In the genomic region with DNA sequence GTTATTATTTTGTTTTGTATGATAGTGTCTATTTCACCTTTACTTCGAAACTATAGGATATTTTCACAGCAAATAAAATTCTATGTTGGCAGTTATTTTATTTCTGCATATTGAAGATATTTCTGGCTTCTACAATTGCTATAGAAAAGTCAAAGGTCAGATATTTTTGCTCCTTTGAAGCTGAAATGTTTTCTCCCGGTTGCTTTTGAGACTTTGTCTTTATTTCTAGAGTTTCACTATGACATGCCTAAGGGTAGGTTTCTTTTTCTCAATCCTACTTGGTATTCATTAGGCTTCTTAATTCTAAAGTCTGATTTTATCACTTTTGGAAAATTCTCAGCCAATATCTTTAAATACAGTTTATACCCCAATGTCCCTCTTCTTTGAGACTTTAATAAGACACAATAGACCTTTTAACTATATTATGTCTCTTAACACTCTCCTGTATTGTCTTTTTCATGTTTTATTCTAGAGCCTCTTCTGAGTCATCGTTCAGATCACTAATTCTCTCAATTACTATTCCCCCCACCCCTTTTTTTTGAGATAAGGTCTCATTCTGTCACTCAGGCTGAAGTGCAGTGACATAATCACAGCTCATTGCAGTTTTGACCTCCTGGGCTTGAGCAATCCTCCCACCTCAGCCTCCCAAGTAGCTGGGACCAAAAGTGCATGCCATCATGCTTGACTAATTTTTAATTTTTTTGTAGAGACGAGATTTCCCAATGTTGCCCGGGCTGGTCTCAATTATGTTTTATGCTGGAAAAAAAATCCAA, we compare ENCODE assay signal across 11 cellular contexts. TPM values are rescaled to one million over a fixed set of nuclear protein-coding genes. Genes with fewer than 3 reads are reported as not detected.
DNase-seq lines count a peak whose midpoint lies in the region; ATAC-seq and TF ChIP-seq lines count a peak whose summit lies in the region.
"Had no signal": no experiment of that assay in that cellular context is flagged by ENCODE, and none has a peak within 500 bp of the region (broad histone marks: within the 10 kb centered on the region; RNA-seq: fewer than 3 reads in every experiment).

No MANE protein-coding gene starts in this region.

- H3K27me3 Mint-ChIP-seq in osteocyte (ENCODE audit: unreplicated experiment) = no peaks in the 10 kb centered on the region
- H3K27me3 Mint-ChIP-seq: central memory CD8-positive, alpha-beta T cell had no signal

- CTCF ChIA-PET in HEK293T (lab: Yijun Ruan, JAX) = interaction anchor here (0.6 to 0.7 kb wide), 2 partner anchors 29 to 46 kb away, joined by 3 to 4 read pairs; no protein-coding TSS in a partner anchor

- H3K4me2 ChIP-seq in MM.1S (ENCODE audit: low read depth, low read length) = peak overlapping the region; percentile 44

- ATAC-seq in GM18517 (IDR thresholded peaks at IDR 0.05; ENCODE audit: unreplicated experiment) (peak; percentile 73), SK-N-SH treated with all-trans-retinoic acid at 6 μM for 48 hours (no peak), aorta (ENCODE audit: low FRiP score) (no peak)

- H3K4me1 Mint-ChIP-seq in osteocyte (ENCODE audit: unreplicated experiment) = peaks cover 10% of the 10 kb centered on the region

- H3K36me3 ChIP-seq in MM.1S (replicated peaks; ENCODE audit: insufficient read depth, low read length) = no peaks in the 10 kb centered on the region
- H3K36me3 ChIP-seq in WERI-Rb-1 = peaks cover 10% of the 10 kb centered on the region
- H3K36me3 ChIP-seq in aorta (ENCODE audit: control insufficient read depth in 1 of 2, insufficient read depth in 2 of 2, low read length in 1 of 2) = no peaks in the 10 kb centered on the region

- H4K20me1 ChIP-seq in MM.1S (ENCODE audit: insufficient read depth, low read length) = peaks cover 6% of the 10 kb centered on the region; the same call in 1 of the 2 replicates

- peaks cover 5% of the 10 kb centered on the region for H3K9me3 Mint-ChIP-seq in osteocyte (ENCODE audit: unreplicated experiment)
- H3K9me3 Mint-ChIP-seq: central memory CD8-positive, alpha-beta T cell had no signal

- H3K9ac ChIP-seq in MM.1S (ENCODE audit: low read length) = no peak overlapping the region; the same call in 1 of the 2 replicates

- no peaks in the 10 kb centered on the region for H3K9me3 ChIP-seq in MM.1S (replicated peaks; ENCODE audit: insufficient read depth, low read length)
- no peaks in the 10 kb centered on the region for H3K9me3 ChIP-seq in WERI-Rb-1 (ENCODE audit: severe bottlenecking)
- no peaks in the 10 kb centered on the region for H3K9me3 ChIP-seq in aorta (ENCODE audit: control insufficient read depth, low read length)

- H3K9me2 ChIP-seq in MM.1S (replicated peaks; ENCODE audit: insufficient read depth, low read length) = no peaks in the 10 kb centered on the region

- peaks cover 18% of the 10 kb centered on the region for H3K36me3 Mint-ChIP-seq in osteocyte (ENCODE audit: unreplicated experiment)

- peaks cover 26% of the 10 kb centered on the region for H3F3A ChIP-seq in MM.1S (ENCODE audit: insufficient read depth, low read length)

- H3K27ac ChIP-seq in MM.1S (ENCODE audit: low read length) (peak overlapping the region; percentile 50; the same call in 1 of the 2 replicates), WERI-Rb-1 (no peak overlapping the region), aorta (ENCODE audit: low read depth in 1 of 2, low read length in 2 of 2) (no peak overlapping the region)

- H2AFZ ChIP-seq in MM.1S (ENCODE audit: low read length) = no peak overlapping the region

- peak overlapping the region; percentile 40 for H3K27ac Mint-ChIP-seq in osteocyte (ENCODE audit: unreplicated experiment)

- peaks cover 43% of the 10 kb centered on the region for H3K79me2 ChIP-seq in MM.1S (ENCODE audit: low read length)

- H3K4me3 ChIP-seq in MM.1S (ENCODE audit: low read length) (no peak overlapping the region), WERI-Rb-1 (ENCODE audit: low read depth, low read length) (no peak overlapping the region), aorta (ENCODE audit: low read length in 2 of 2) (no peak overlapping the region)

- TF ChIP-seq CTCF in MM.1S (IDR thresholded peaks at IDR 0.05; ENCODE audit: low read length) (no peak), osteocyte (IDR thresholded peaks at IDR 0.05) (no peak), WERI-Rb-1 (IDR thresholded peaks at IDR 0.05; ENCODE audit: low read depth, low read length) (no peak)

- H3K27me3 ChIP-seq in MM.1S (replicated peaks; ENCODE audit: insufficient read depth, low read length) (no peaks in the 10 kb centered on the region), WERI-Rb-1 (ENCODE audit: insufficient read depth, low read depth, severe bottlenecking) (no peaks in the 10 kb centered on the region), aorta (ENCODE audit: control insufficient read depth in 1 of 2, insufficient read depth in 2 of 2, low read length in 1 of 2) (no peaks in the 10 kb centered on the region)

- intact Hi-C loops in aorta (cut with DNase I) = no loop called here

- POLR2A ChIA-PET in HEK293T (lab: Yijun Ruan, JAX) = no interaction called here

- DNase-seq in HEK293T (ENCODE audit: extremely low spot score) (no peak), MM.1S (peak; percentile 43), osteocyte (ENCODE audit: extremely low spot score, unreplicated experiment) (no peak), WERI-Rb-1 (no peak), aorta (no peak)
- DNase-seq: activated CD4-positive, alpha-beta T cell treated with anti-CD3 and anti-CD28 coated beads, Interleukin-2, amount 50 U/mL, for 4 hours; NCI-H146; substantia nigra had no signal

- H3K4me3 Mint-ChIP-seq in osteocyte (ENCODE audit: unreplicated experiment) = no peak overlapping the region
- H3K4me3 Mint-ChIP-seq: central memory CD8-positive, alpha-beta T cell had no signal

- H3K4me1 ChIP-seq in MM.1S (ENCODE audit: low read length) = peaks cover 28% of the 10 kb centered on the region
- no peaks in the 10 kb centered on the region for H3K4me1 ChIP-seq in aorta (ENCODE audit: control insufficient read depth in 1 of 2, insufficient read depth in 2 of 2, low read length in 2 of 2)

- WGBS in aorta, 2 donors = 82 to 86% methylated on average over 5 of the region's 5 CpGs

TF ChIP-seq in HEK293T, 16 proteins besides CTCF, POLR2A, EP300 and RAD21:
- no peak for TF ChIP-seq ZNF384 (IDR thresholded peaks at IDR 0.05)
- TF ChIP-seq, protein P1, sequence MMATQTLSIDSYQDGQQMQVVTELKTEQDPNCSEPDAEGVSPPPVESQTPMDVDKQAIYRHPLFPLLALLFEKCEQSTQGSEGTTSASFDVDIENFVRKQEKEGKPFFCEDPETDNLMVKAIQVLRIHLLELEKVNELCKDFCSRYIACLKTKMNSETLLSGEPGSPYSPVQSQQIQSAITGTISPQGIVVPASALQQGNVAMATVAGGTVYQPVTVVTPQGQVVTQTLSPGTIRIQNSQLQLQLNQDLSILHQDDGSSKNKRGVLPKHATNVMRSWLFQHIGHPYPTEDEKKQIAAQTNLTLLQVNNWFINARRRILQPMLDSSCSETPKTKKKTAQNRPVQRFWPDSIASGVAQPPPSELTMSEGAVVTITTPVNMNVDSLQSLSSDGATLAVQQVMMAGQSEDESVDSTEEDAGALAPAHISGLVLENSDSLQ (IDR thresholded peaks at IDR 0.05) = peak; percentile 35
TF ChIP-seq in HEK293T: peak in this region for 1.

TF ChIP-seq in SK-N-SH treated with all-trans-retinoic acid at 6 μM for 48 hours, 23 proteins besides CTCF, POLR2A, EP300 and RAD21:
- TF ChIP-seq ZNF565 (CRISPR knock-in tag; conservative IDR thresholded peaks at IDR 0.05; ENCODE audit: low read depth) = no peak
- no peak for TF ChIP-seq SNAI2 (CRISPR knock-in tag; IDR thresholded peaks at IDR 0.05)
- TF ChIP-seq, protein P2, sequence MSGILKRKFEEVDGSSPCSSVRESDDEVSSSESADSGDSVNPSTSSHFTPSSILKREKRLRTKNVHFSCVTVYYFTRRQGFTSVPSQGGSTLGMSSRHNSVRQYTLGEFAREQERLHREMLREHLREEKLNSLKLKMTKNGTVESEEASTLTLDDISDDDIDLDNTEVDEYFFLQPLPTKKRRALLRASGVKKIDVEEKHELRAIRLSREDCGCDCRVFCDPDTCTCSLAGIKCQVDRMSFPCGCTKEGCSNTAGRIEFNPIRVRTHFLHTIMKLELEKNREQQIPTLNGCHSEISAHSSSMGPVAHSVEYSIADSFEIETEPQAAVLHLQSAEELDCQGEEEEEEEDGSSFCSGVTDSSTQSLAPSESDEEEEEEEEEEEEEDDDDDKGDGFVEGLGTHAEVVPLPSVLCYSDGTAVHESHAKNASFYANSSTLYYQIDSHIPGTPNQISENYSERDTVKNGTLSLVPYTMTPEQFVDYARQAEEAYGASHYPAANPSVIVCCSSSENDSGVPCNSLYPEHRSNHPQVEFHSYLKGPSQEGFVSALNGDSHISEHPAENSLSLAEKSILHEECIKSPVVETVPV (CRISPR knock-in tag; IDR thresholded peaks at IDR 0.05) = no peak
- TF ChIP-seq ZC3H10 (CRISPR knock-in tag; IDR thresholded peaks at IDR 0.05) = no peak
- TF ChIP-seq BACH2 (CRISPR knock-in tag; IDR thresholded peaks at IDR 0.05; ENCODE audit: borderline replicate concordance) = no peak

RNA-seq across cellular contexts. Expression of a gene that starts 50.5 kb away (rescaled TPM):
- total RNA-seq in osteocyte (14.6 and 15.0 TPM in 2 replicates), aorta (10 to 100 TPM; 13.6 to 22.2 TPM)
- polyA plus RNA-seq in aorta = 1 to 10 TPM; 1.5 to 2.0 TPM

RNA-seq across cellular contexts. Expression of a gene that starts 51.0 kb away (rescaled TPM):
- total RNA-seq in osteocyte (40.3 and 41.6 TPM in 2 replicates), aorta (10 to 100 TPM; 35.6 TPM)
- 10 to 100 TPM; 12.1 to 21.3 TPM for polyA plus RNA-seq in aorta
